ENCODE assay signal across 21 cellular contexts in the genomic region with DNA sequence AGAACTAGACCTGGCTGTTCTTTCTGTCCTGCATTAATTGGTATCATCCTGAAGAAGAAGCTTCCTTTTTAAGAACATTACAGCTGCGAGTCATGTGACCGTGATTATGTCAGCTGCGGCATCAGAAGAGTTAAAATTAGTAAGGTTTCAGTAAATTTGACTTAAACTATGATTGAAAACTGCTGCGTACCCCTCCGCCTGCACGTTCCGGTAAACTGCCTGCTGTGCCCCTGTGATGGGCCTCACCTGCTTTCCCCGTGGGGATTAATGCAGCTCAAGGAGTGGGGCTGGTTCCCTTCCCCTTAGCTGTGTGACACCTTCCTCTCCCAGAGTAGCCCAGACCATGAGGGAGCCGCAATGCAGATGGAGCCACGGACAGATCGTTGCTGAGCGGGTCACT. TPM values are rescaled to one million over a fixed set of nuclear protein-coding genes. Genes with fewer than 3 reads are reported as not detected.
A peak's percentile ranks its signal among the peaks of the same experiment; 100 is the strongest.
DNase-seq lines count a peak whose midpoint lies in the region; ATAC-seq, FAIRE-seq and TF ChIP-seq lines count a peak whose summit lies in the region.
"Had no signal": no experiment of that assay in that cellular context is flagged by ENCODE, and none has a peak within 500 bp of the region (broad histone marks: within the 10 kb centered on the region; RNA-seq: fewer than 3 reads in every experiment).

No MANE protein-coding gene starts in this region.

- TF ChIP-seq CTCF in WTC11 (IDR thresholded peaks at IDR 0.05) (no peak), left ventricle myocardium inferior (IDR thresholded peaks at IDR 0.05; ENCODE audit: borderline replicate concordance) (no peak)

- H3K27me3 ChIP-seq in effector memory CD4-positive, alpha-beta T cell (replicated peaks; ENCODE audit: control insufficient read depth, insufficient read depth, low read length, poor library complexity, severe bottlenecking): no peaks in the 10 kb centered on the region
- no peaks in the 10 kb centered on the region for H3K27me3 ChIP-seq in left ventricle myocardium inferior (ENCODE audit: low read depth)
- H3K27me3 ChIP-seq: heart right ventricle had no signal

- FAIRE-seq in G401.6 (lab: Jason Lieb, UNC): peak; percentile 77
- FAIRE-seq: A549, keratinocyte had no signal

- no peaks in the 10 kb centered on the region for H3K36me3 Mint-ChIP-seq in WTC11
- H3K36me3 Mint-ChIP-seq: CD14-positive monocyte, T-cell had no signal

- DNase-seq in WTC11 (ENCODE audit: low spot score) (no peak), left ventricle myocardium inferior (no peak)
- no peak for DNase-seq in effector memory CD4-positive, alpha-beta T cell
- no peak for DNase-seq in stimulated activated CD4-positive, alpha-beta T cell treated with anti-CD3 and anti-CD28 coated beads, Interleukin-15, amount 100 ng/mL, for 24 hours
- DNase-seq: DMS53; effector CD4-positive, alpha-beta T cell; GM23248; heart right ventricle; KG1; NCI-H1105 treated with DMSO at 0.1 percent for 48 hours; retina; T-cell had no signal

- peaks cover 3% of the 10 kb centered on the region for H3K27me3 Mint-ChIP-seq in WTC11 (ENCODE audit: low read depth)
- H3K27me3 Mint-ChIP-seq: T-cell had no signal

- POLR2A ChIA-PET in WTC11 (lab: Charles Lee): no interaction called here

- H3K9me3 ChIP-seq in effector memory CD4-positive, alpha-beta T cell (ENCODE audit: control insufficient read depth, low read length): no peaks in the 10 kb centered on the region
- no peaks in the 10 kb centered on the region for H3K9me3 ChIP-seq in left ventricle myocardium inferior (replicated peaks)
- H3K9me3 ChIP-seq: A549, heart right ventricle had no signal

- CTCF ChIA-PET in WTC11 (lab: Charles Lee): interaction anchor here (0.6 kb wide), 1 partner anchor 14 kb away, joined by 3 read pairs; no protein-coding TSS in a partner anchor

- no peaks in the 10 kb centered on the region for H3K9me3 Mint-ChIP-seq in WTC11
- H3K9me3 Mint-ChIP-seq: activated T-helper 2 cell treated with anti-CD3 and anti-CD28 coated beads, Interferon-gamma antibody, Interleukin-2, Interleukin-4, amounts not matched to agents 10 μg/mL and 5 μg/mL and 100 μg/mL, durations not matched to agents 14 hours and 24 hours and 36 hours; CD14-positive monocyte; T-cell had no signal

- intact Hi-C loops in left ventricle myocardium inferior (cut with micrococcal nuclease): no loop called here

- no peak overlapping the region for H3K4me3 Mint-ChIP-seq in WTC11
- H3K4me3 Mint-ChIP-seq: CD14-positive monocyte, T-cell had no signal

- no peak overlapping the region for H3K4me3 ChIP-seq in effector memory CD4-positive, alpha-beta T cell (ENCODE audit: insufficient read depth, low read depth, low read length, poor library complexity, severe bottlenecking)
- H3K4me3 ChIP-seq in left ventricle myocardium inferior: no peak overlapping the region
- H3K4me3 ChIP-seq: A549, cardiac muscle cell, GM23248, heart right ventricle had no signal

- no peaks in the 10 kb centered on the region for H3K36me3 ChIP-seq in effector memory CD4-positive, alpha-beta T cell (ENCODE audit: control insufficient read depth, insufficient read depth, low read length)
- H3K36me3 ChIP-seq in left ventricle myocardium inferior: no peaks in the 10 kb centered on the region
- H3K36me3 ChIP-seq: cardiac muscle cell, heart right ventricle had no signal

- H3K27ac Mint-ChIP-seq in WTC11: no peak overlapping the region
- H3K27ac Mint-ChIP-seq: activated T-helper 2 cell treated with anti-CD3 and anti-CD28 coated beads, Interferon-gamma antibody, Interleukin-2, Interleukin-4, amounts not matched to agents 10 μg/mL and 5 μg/mL and 100 μg/mL, durations not matched to agents 14 hours and 24 hours and 36 hours; CD14-positive monocyte; T-cell had no signal

- H3K4me1 ChIP-seq in effector memory CD4-positive, alpha-beta T cell (ENCODE audit: control insufficient read depth, insufficient read depth, low read length, poor library complexity, severe bottlenecking): no peaks in the 10 kb centered on the region
- H3K4me1 ChIP-seq in left ventricle myocardium inferior: no peaks in the 10 kb centered on the region

- ATAC-seq in GM19328 (IDR thresholded peaks at IDR 0.05; ENCODE audit: unreplicated experiment) (peak; percentile 41), HG02763 (IDR thresholded peaks at IDR 0.05; ENCODE audit: unreplicated experiment) (peak; percentile 45), WTC11 (peak; percentile 38), GM18511 (IDR thresholded peaks at IDR 0.05; ENCODE audit: unreplicated experiment) (no peak)
- ATAC-seq: heart right ventricle, T-cell had no signal

- H3K4me1 Mint-ChIP-seq in WTC11: peaks cover 28% of the 10 kb centered on the region

- H3K27ac ChIP-seq in effector memory CD4-positive, alpha-beta T cell (ENCODE audit: insufficient read depth, low read length, poor library complexity, severe bottlenecking): no peak overlapping the region
- no peak overlapping the region for H3K27ac ChIP-seq in left ventricle myocardium inferior (replicated peaks)
- H3K27ac ChIP-seq: A549, cardiac muscle cell, GM23248, heart right ventricle had no signal

TF ChIP-seq in WTC11, 78 proteins besides CTCF, POLR2A, EP300 and RAD21 (continues in another document):
- TF ChIP-seq, protein P1, sequence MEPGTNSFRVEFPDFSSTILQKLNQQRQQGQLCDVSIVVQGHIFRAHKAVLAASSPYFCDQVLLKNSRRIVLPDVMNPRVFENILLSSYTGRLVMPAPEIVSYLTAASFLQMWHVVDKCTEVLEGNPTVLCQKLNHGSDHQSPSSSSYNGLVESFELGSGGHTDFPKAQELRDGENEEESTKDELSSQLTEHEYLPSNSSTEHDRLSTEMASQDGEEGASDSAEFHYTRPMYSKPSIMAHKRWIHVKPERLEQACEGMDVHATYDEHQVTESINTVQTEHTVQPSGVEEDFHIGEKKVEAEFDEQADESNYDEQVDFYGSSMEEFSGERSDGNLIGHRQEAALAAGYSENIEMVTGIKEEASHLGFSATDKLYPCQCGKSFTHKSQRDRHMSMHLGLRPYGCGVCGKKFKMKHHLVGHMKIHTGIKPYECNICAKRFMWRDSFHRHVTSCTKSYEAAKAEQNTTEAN (CRISPR knock-in tag; IDR thresholded peaks at IDR 0.05): no peak
- TF ChIP-seq, protein P2, sequence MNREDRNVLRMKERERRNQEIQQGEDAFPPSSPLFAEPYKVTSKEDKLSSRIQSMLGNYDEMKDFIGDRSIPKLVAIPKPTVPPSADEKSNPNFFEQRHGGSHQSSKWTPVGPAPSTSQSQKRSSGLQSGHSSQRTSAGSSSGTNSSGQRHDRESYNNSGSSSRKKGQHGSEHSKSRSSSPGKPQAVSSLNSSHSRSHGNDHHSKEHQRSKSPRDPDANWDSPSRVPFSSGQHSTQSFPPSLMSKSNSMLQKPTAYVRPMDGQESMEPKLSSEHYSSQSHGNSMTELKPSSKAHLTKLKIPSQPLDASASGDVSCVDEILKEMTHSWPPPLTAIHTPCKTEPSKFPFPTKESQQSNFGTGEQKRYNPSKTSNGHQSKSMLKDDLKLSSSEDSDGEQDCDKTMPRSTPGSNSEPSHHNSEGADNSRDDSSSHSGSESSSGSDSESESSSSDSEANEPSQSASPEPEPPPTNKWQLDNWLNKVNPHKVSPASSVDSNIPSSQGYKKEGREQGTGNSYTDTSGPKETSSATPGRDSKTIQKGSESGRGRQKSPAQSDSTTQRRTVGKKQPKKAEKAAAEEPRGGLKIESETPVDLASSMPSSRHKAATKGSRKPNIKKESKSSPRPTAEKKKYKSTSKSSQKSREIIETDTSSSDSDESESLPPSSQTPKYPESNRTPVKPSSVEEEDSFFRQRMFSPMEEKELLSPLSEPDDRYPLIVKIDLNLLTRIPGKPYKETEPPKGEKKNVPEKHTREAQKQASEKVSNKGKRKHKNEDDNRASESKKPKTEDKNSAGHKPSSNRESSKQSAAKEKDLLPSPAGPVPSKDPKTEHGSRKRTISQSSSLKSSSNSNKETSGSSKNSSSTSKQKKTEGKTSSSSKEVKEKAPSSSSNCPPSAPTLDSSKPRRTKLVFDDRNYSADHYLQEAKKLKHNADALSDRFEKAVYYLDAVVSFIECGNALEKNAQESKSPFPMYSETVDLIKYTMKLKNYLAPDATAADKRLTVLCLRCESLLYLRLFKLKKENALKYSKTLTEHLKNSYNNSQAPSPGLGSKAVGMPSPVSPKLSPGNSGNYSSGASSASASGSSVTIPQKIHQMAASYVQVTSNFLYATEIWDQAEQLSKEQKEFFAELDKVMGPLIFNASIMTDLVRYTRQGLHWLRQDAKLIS (CRISPR knock-in tag; IDR thresholded peaks at IDR 0.05; ENCODE audit: borderline replicate concordance): no peak
- no peak for TF ChIP-seq SMAD3 (CRISPR knock-in tag; IDR thresholded peaks at IDR 0.05; ENCODE audit: borderline replicate concordance)
- no peak for TF ChIP-seq RELA (CRISPR knock-in tag; IDR thresholded peaks at IDR 0.05; ENCODE audit: borderline replicate concordance)
- no peak for TF ChIP-seq JAZF1 (CRISPR knock-in tag; IDR thresholded peaks at IDR 0.05)
- TF ChIP-seq, protein P3, sequence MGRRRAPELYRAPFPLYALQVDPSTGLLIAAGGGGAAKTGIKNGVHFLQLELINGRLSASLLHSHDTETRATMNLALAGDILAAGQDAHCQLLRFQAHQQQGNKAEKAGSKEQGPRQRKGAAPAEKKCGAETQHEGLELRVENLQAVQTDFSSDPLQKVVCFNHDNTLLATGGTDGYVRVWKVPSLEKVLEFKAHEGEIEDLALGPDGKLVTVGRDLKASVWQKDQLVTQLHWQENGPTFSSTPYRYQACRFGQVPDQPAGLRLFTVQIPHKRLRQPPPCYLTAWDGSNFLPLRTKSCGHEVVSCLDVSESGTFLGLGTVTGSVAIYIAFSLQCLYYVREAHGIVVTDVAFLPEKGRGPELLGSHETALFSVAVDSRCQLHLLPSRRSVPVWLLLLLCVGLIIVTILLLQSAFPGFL (CRISPR knock-in tag; IDR thresholded peaks at IDR 0.05; ENCODE audit: borderline replicate concordance): no peak
- no peak for TF ChIP-seq ZNF138 (CRISPR knock-in tag; conservative IDR thresholded peaks at IDR 0.05)
- no peak for TF ChIP-seq ZNF232 (CRISPR knock-in tag; IDR thresholded peaks at IDR 0.05)

RNA-seq across cellular contexts. Expression of a gene that starts 36.1 kb away (rescaled TPM):
- total RNA-seq in WTC11 (2021) (0.44 to 0.62 TPM (median 0.50 TPM) in 3 replicates), left ventricle myocardium inferior (0.05 TPM)
- total RNA-seq: cardiac muscle cell had no signal
